ENCODE assay signal across 9 cellular contexts in genomic region chr15:96346409-96346808, GRCh38. TPM values are rescaled to one million over a fixed set of nuclear protein-coding genes. Genes with fewer than 3 reads are reported as not detected.
A peak's percentile ranks its signal among the peaks of the same experiment; 100 is the strongest.
DNase-seq lines count a peak whose midpoint lies in the region; TF ChIP-seq lines count a peak whose summit lies in the region.
"Had no signal": no experiment of that assay in that cellular context is flagged by ENCODE, and none has a peak within 500 bp of the region (broad histone marks: within the 10 kb centered on the region; RNA-seq: fewer than 3 reads in every experiment).

No MANE protein-coding gene starts in this region.

- H3K9me3 Mint-ChIP-seq in HFFc6 (no peaks in the 10 kb centered on the region), glutamatergic neuron (ENCODE audit: unreplicated experiment) (peaks cover 9% of the 10 kb centered on the region)

- H3K4me2 ChIP-seq in hepatocyte: peak overlapping the region; percentile 85

- H3K27ac ChIP-seq in hepatocyte: no peak overlapping the region
- peak overlapping the region; percentile 72 for H3K27ac ChIP-seq in skeletal muscle tissue (ENCODE audit: low read depth, low read length)

- H4K20me1 ChIP-seq in hepatocyte (ENCODE audit: insufficient read depth, poor library complexity, severe bottlenecking): peaks cover 43% of the 10 kb centered on the region

- H3K36me3 ChIP-seq in hepatocyte (replicated peaks; ENCODE audit: insufficient read depth, low read depth) (no peaks in the 10 kb centered on the region), skeletal muscle tissue (ENCODE audit: control insufficient read depth in 3 of 3, insufficient read depth in 3 of 3, low read length in 3 of 3) (no peaks in the 10 kb centered on the region)

- H3K4me3 ChIP-seq in astrocyte of the spinal cord (ENCODE audit: low read depth, low read length) (peak overlapping the region; percentile 99), hepatocyte (no peak overlapping the region), skeletal muscle tissue (ENCODE audit: low read length in 3 of 3) (peak overlapping the region; percentile 75 to 86 (median 77))

- TF ChIP-seq CTCF in HFFc6 (IDR thresholded peaks at IDR 0.05) (no peak), astrocyte of the spinal cord (IDR thresholded peaks at IDR 0.05; ENCODE audit: low read depth, low read length) (no peak), hepatocyte (IDR thresholded peaks at IDR 0.05; ENCODE audit: poor library complexity) (no peak), glutamatergic neuron (IDR thresholded peaks at IDR 0.05; ENCODE audit: partially characterized antibody, unreplicated experiment) (no peak)

- H3K4me1 ChIP-seq in hepatocyte (ENCODE audit: insufficient read depth): peaks cover 38% of the 10 kb centered on the region
- H3K4me1 ChIP-seq in skeletal muscle tissue (ENCODE audit: control insufficient read depth in 3 of 3, insufficient read depth in 3 of 3, low read length in 3 of 3): peaks cover 12 to 15% (median 14%) of the 10 kb centered on the region in 3 donors

- no peak overlapping the region for H2AFZ ChIP-seq in hepatocyte

- WGBS in hepatocyte (ENCODE audit: low lambda C conversion rate, missing lambda C conversion rate): 88% methylated on average over 3 of the region's 3 CpGs

- H3K4me3 Mint-ChIP-seq in HFFc6: no peak overlapping the region
- H3K4me3 Mint-ChIP-seq in glutamatergic neuron (ENCODE audit: unreplicated experiment): no peak overlapping the region

- H3K27ac Mint-ChIP-seq in HFFc6: peak overlapping the region; percentile 61
- no peak overlapping the region for H3K27ac Mint-ChIP-seq in glutamatergic neuron (ENCODE audit: unreplicated experiment)

- H3K4me1 Mint-ChIP-seq in HFFc6 (ENCODE audit: low read depth): peaks cover 91% of the 10 kb centered on the region
- H3K4me1 Mint-ChIP-seq in glutamatergic neuron (ENCODE audit: low read depth, unreplicated experiment): peaks cover 12% of the 10 kb centered on the region

- in situ Hi-C loops in astrocyte of the spinal cord (cut with HindIII; ENCODE audit: low sequenced_read_pairs): loop anchor here (25.0 kb wide), 1 partner anchor 1059 kb away; no protein-coding TSS in a partner anchor

- peaks cover 59% of the 10 kb centered on the region for H3K36me3 Mint-ChIP-seq in HFFc6 (ENCODE audit: low read depth)
- no peaks in the 10 kb centered on the region for H3K36me3 Mint-ChIP-seq in glutamatergic neuron (ENCODE audit: unreplicated experiment)

- peaks cover 7% of the 10 kb centered on the region for H3K27me3 Mint-ChIP-seq in HFFc6 (ENCODE audit: insufficient read depth)
- H3K27me3 Mint-ChIP-seq in glutamatergic neuron (ENCODE audit: unreplicated experiment): peaks cover 51% of the 10 kb centered on the region

- H3K27me3 ChIP-seq in hepatocyte: peaks cover 43% of the 10 kb centered on the region
- no peaks in the 10 kb centered on the region for H3K27me3 ChIP-seq in skeletal muscle tissue (ENCODE audit: control insufficient read depth in 3 of 3, insufficient read depth in 3 of 3, low read length in 3 of 3)

- H3K9me3 ChIP-seq in hepatocyte (ENCODE audit: low read depth) (no peaks in the 10 kb centered on the region), skeletal muscle tissue (ENCODE audit: control insufficient read depth in 3 of 3, low read length in 3 of 3) (no peaks in the 10 kb centered on the region)

- no peak for DNase-seq in HFFc6
- peak; percentile 34 for DNase-seq in astrocyte of the spinal cord (ENCODE audit: low read depth, low spot score)
- no peak for DNase-seq in hepatocyte (ENCODE audit: low spot score)
- no peak for DNase-seq in glutamatergic neuron
- no peak for DNase-seq in NCI-H524 treated with DMSO at 0.1 percent for 48 hours (lab: John Stamatoyannopoulos, UW)
- DNase-seq in NCI-H1092 (lab: John Stamatoyannopoulos, UW): no peak
- no peak for DNase-seq in NCI-H748 (lab: John Stamatoyannopoulos, UW; ENCODE audit: unreplicated experiment)

- peaks cover 85% of the 10 kb centered on the region for H3K79me2 ChIP-seq in hepatocyte

- peak overlapping the region; percentile 77 to 87 (median 82) for H3K9ac ChIP-seq in skeletal muscle tissue (ENCODE audit: low read depth in 1 of 3, low read length in 3 of 3)

- H3K9me2 ChIP-seq in hepatocyte (replicated peaks; ENCODE audit: insufficient read depth): no peaks in the 10 kb centered on the region

RNA-seq across cellular contexts. Expression of gene NR2F2, which starts 15.9 kb away (rescaled TPM):
- total RNA-seq in HFFc6 (2021; fragmentation: NEBNext Ultra II Directional; extraction: Animal tissue kit (Norgen Biotek cat#: 25700)): 100 to 1,000 TPM; 120 to 168 (median 142) TPM
- total RNA-seq in hepatocyte (16.5 and 23.0 TPM in 2 replicates), skeletal muscle tissue (12.0 TPM), glutamatergic neuron (ENCODE audit: unreplicated experiment) (1.9 TPM)
- polyA plus RNA-seq in hepatocyte: 27.9 and 28.3 TPM in 2 replicates
- total RNA-seq: T-helper 2 cell treated with Interferon-gamma antibody and Interleukin-4, amounts not matched to agents 100 ng/mL and 5 ng/mL, for 36 hours had no signal
